In genomic region chr2:88350262-88350640, GRCh38 we compare ENCODE assay signal across 14 cellular contexts.
A peak's percentile ranks its signal among the peaks of the same experiment; 100 is the strongest.
DNase-seq lines count a peak whose midpoint lies in the region; ATAC-seq, FAIRE-seq and TF ChIP-seq lines count a peak whose summit lies in the region.
"Had no signal": no experiment of that assay in that cellular context is flagged by ENCODE, and none has a peak within 500 bp of the region (broad histone marks: within the 10 kb centered on the region; RNA-seq: fewer than 3 reads in every experiment).

No MANE protein-coding gene starts in this region.

- peak overlapping the region in 3 of 4 donors; percentile 56 to 88 (median 79) for H3K4me3 Mint-ChIP-seq in CD4-positive, CD25-positive, alpha-beta regulatory T cell
- peak overlapping the region in 6 of 10 donors; percentile 23 to 81 (median 62) for H3K4me3 Mint-ChIP-seq in naive thymus-derived CD4-positive, alpha-beta T cell
- no peak overlapping the region for H3K4me3 Mint-ChIP-seq in CD4-positive, alpha-beta T cell

- POLR2A ChIA-PET in naive thymus-derived CD4-positive, alpha-beta T cell (lab: Charles Lee), result no interaction called here
- POLR2A ChIA-PET in CD4-positive, alpha-beta T cell (lab: Charles Lee), result no interaction called here

- TF ChIP-seq CTCF in epithelial cell of proximal tubule (conservative IDR thresholded peaks at IDR 0.05; ENCODE audit: low read depth, low read length), result no peak
- no peak for TF ChIP-seq CTCF in CD4-positive, alpha-beta T cell (IDR thresholded peaks at IDR 0.05)

- peaks cover 2% of the 10 kb centered on the region for H3K27me3 ChIP-seq in CD4-positive, CD25-positive, alpha-beta regulatory T cell (ENCODE audit: control insufficient read depth, insufficient read depth, low read length)
- H3K27me3 ChIP-seq in HUES48 (ENCODE audit: control insufficient read depth, insufficient read depth, low read length), result peaks cover 21% of the 10 kb centered on the region
- no peaks in the 10 kb centered on the region for H3K27me3 ChIP-seq in naive thymus-derived CD4-positive, alpha-beta T cell (ENCODE audit: control insufficient read depth in 2 of 2, insufficient read depth in 2 of 2, low read length in 2 of 2)
- H3K27me3 ChIP-seq in CD4-positive, alpha-beta T cell (ENCODE audit: control insufficient read depth, insufficient read depth, low read length), result peaks cover 19% of the 10 kb centered on the region
- H3K27me3 ChIP-seq: BE2C had no signal

- no peak for FAIRE-seq in GM12891 (lab: Jason Lieb, UNC)

- H3K27ac Mint-ChIP-seq in CD4-positive, CD25-positive, alpha-beta regulatory T cell, result no peak overlapping the region
- no peak overlapping the region for H3K27ac Mint-ChIP-seq in naive thymus-derived CD4-positive, alpha-beta T cell
- no peak overlapping the region for H3K27ac Mint-ChIP-seq in CD4-positive, alpha-beta T cell

- no peak for ATAC-seq in CD4-positive, CD25-positive, alpha-beta regulatory T cell (ENCODE audit: low read depth in 2 of 2)
- ATAC-seq in naive thymus-derived CD4-positive, alpha-beta T cell, result no peak
- ATAC-seq in CD4-positive, alpha-beta T cell (ENCODE audit: poor library complexity), result no peak

- H3K9ac ChIP-seq in HUES48 (ENCODE audit: low read depth, low read length), result peak overlapping the region; percentile 81

- peaks cover 10% of the 10 kb centered on the region for H3K4me1 ChIP-seq in CD4-positive, CD25-positive, alpha-beta regulatory T cell (ENCODE audit: control insufficient read depth, insufficient read depth, low read length, poor library complexity, severe bottlenecking)
- peaks cover 15% of the 10 kb centered on the region for H3K4me1 ChIP-seq in HUES48 (ENCODE audit: control insufficient read depth, insufficient read depth, low read length)
- no peaks in the 10 kb centered on the region for H3K4me1 ChIP-seq in naive thymus-derived CD4-positive, alpha-beta T cell (ENCODE audit: control insufficient read depth in 2 of 2, insufficient read depth in 2 of 2, low read length in 2 of 2)
- H3K4me1 ChIP-seq: BE2C, SJCRH30 had no signal

- intact Hi-C loops in naive thymus-derived CD4-positive, alpha-beta T cell (cut with micrococcal nuclease), result loop anchor here in 1 of 2 donors (10.0 kb wide), 1 partner anchor 315 kb away; no protein-coding TSS in a partner anchor
- intact Hi-C loops in CD4-positive, alpha-beta T cell (cut with DNase I, micrococcal nuclease), result no loop called here

- no peaks in the 10 kb centered on the region for H3K36me3 Mint-ChIP-seq in CD4-positive, CD25-positive, alpha-beta regulatory T cell
- H3K36me3 Mint-ChIP-seq in naive thymus-derived CD4-positive, alpha-beta T cell, result peaks cover 0 to 5% (median 0%) of the 10 kb centered on the region in 5 donors
- no peaks in the 10 kb centered on the region for H3K36me3 Mint-ChIP-seq in CD4-positive, alpha-beta T cell (ENCODE audit: low read depth)

- H3K36me3 ChIP-seq in CD4-positive, CD25-positive, alpha-beta regulatory T cell (ENCODE audit: control insufficient read depth, insufficient read depth, low read length), result no peaks in the 10 kb centered on the region
- H3K36me3 ChIP-seq in HUES48 (ENCODE audit: control insufficient read depth, insufficient read depth, low read length), result no peaks in the 10 kb centered on the region
- no peaks in the 10 kb centered on the region for H3K36me3 ChIP-seq in naive thymus-derived CD4-positive, alpha-beta T cell (ENCODE audit: control insufficient read depth in 2 of 3, insufficient read depth in 3 of 3, low read length in 3 of 3)
- H3K36me3 ChIP-seq: BE2C, brain microvascular endothelial cell, SJCRH30 had no signal

- peaks cover 49% of the 10 kb centered on the region for H3K27me3 Mint-ChIP-seq in CD4-positive, CD25-positive, alpha-beta regulatory T cell
- H3K27me3 Mint-ChIP-seq in naive thymus-derived CD4-positive, alpha-beta T cell, result peaks cover 27 to 60% (median 34%) of the 10 kb centered on the region in 5 donors
- H3K27me3 Mint-ChIP-seq in CD4-positive, alpha-beta T cell, result peaks cover 58% of the 10 kb centered on the region

- no peak for DNase-seq in CD4-positive, CD25-positive, alpha-beta regulatory T cell
- no peak for DNase-seq in epithelial cell of proximal tubule (ENCODE audit: low read depth)
- no peak for DNase-seq in naive thymus-derived CD4-positive, alpha-beta T cell
- DNase-seq in OCI-M2 (lab: John Stamatoyannopoulos, UW; ENCODE audit: unreplicated experiment), result no peak
- DNase-seq in germinal center (ENCODE audit: low spot score), result no peak
- DNase-seq in CD4-positive, alpha-beta T cell, result no peak
- no peak for DNase-seq in GM12891 (ENCODE audit: insufficient read length, low spot score)
- DNase-seq: GDM1, NCI-H1092 had no signal

- H3K4me1 Mint-ChIP-seq in CD4-positive, CD25-positive, alpha-beta regulatory T cell, result peaks cover 0 to 9% (median under 1%) of the 10 kb centered on the region in 4 donors
- peaks cover 0 to 13% (median 4%) of the 10 kb centered on the region in 7 donors for H3K4me1 Mint-ChIP-seq in naive thymus-derived CD4-positive, alpha-beta T cell
- no peaks in the 10 kb centered on the region for H3K4me1 Mint-ChIP-seq in CD4-positive, alpha-beta T cell (ENCODE audit: low read depth)

- TF ChIP-seq POLR2A in GM12891 (IDR thresholded peaks at IDR 0.05; ENCODE audit: low read depth, low read length), result no peak

- no peaks in the 10 kb centered on the region for H3K9me3 ChIP-seq in CD4-positive, CD25-positive, alpha-beta regulatory T cell (ENCODE audit: control insufficient read depth in 2 of 2, low read length in 2 of 2)
- no peaks in the 10 kb centered on the region for H3K9me3 ChIP-seq in HUES48 (ENCODE audit: control insufficient read depth, insufficient read depth, low read length)
- no peaks in the 10 kb centered on the region for H3K9me3 ChIP-seq in naive thymus-derived CD4-positive, alpha-beta T cell (ENCODE audit: control insufficient read depth in 2 of 3, low read length in 3 of 3)
- no peaks in the 10 kb centered on the region for H3K9me3 ChIP-seq in CD4-positive, alpha-beta T cell (ENCODE audit: control insufficient read depth, low read length)
- H3K9me3 ChIP-seq: BE2C, SJCRH30 had no signal

- no peak overlapping the region for H3K27ac ChIP-seq in CD4-positive, CD25-positive, alpha-beta regulatory T cell (ENCODE audit: insufficient read depth, low read length, poor library complexity, severe bottlenecking)
- peak overlapping the region; percentile 92 for H3K27ac ChIP-seq in HUES48 (ENCODE audit: low read depth, low read length)
- no peak overlapping the region for H3K27ac ChIP-seq in naive thymus-derived CD4-positive, alpha-beta T cell (ENCODE audit: low read depth, low read length)
- H3K27ac ChIP-seq in CD4-positive, alpha-beta T cell (ENCODE audit: low read depth, low read length), result no peak overlapping the region
- H3K27ac ChIP-seq: brain microvascular endothelial cell, epithelial cell of prostate, SJCRH30 had no signal

- CTCF ChIA-PET in naive thymus-derived CD4-positive, alpha-beta T cell (lab: Charles Lee), result no interaction called here
- CTCF ChIA-PET in CD4-positive, alpha-beta T cell (lab: Charles Lee), result no interaction called here

- no peak overlapping the region for H3K4me3 ChIP-seq in CD4-positive, CD25-positive, alpha-beta regulatory T cell (ENCODE audit: low read depth, low read length)
- H3K4me3 ChIP-seq in HUES48 (ENCODE audit: low read depth, low read length), result peak overlapping the region; percentile 63
- H3K4me3 ChIP-seq in epithelial cell of proximal tubule (ENCODE audit: low read depth, low read length), result peak overlapping the region; percentile 54
- H3K4me3 ChIP-seq in naive thymus-derived CD4-positive, alpha-beta T cell (ENCODE audit: low read length), result peak overlapping the region; percentile 53
- H3K4me3 ChIP-seq: SJCRH30 had no signal

- peaks cover 0 to 3% (median 0%) of the 10 kb centered on the region in 7 donors for H3K9me3 Mint-ChIP-seq in CD4-positive, CD25-positive, alpha-beta regulatory T cell
- peaks cover 0 to 4% (median 0%) of the 10 kb centered on the region in 11 donors for H3K9me3 Mint-ChIP-seq in naive thymus-derived CD4-positive, alpha-beta T cell
- H3K9me3 Mint-ChIP-seq in CD4-positive, alpha-beta T cell, result no peaks in the 10 kb centered on the region

TF ChIP-seq in GM12891, 5 proteins besides CTCF, POLR2A, EP300 and RAD21:
- TF ChIP-seq PAX5 (IDR thresholded peaks at IDR 0.05; ENCODE audit: insufficient read depth, low read length, severe bottlenecking) (no peak), POU2F2 (IDR thresholded peaks at IDR 0.05; ENCODE audit: low read depth, low read length) (no peak), SPI1 (IDR thresholded peaks at IDR 0.05; ENCODE audit: low read depth, low read length) (no peak), POLR2AphosphoS5 (IDR thresholded peaks at IDR 0.05; ENCODE audit: low read depth, low read length) (no peak), TAF1 (IDR thresholded peaks at IDR 0.05; ENCODE audit: low read depth, low read length) (no peak)
